20 cellular contexts compared by ENCODE assay signal in genomic region chrX:12139934-12140611, GRCh38. TPM values are rescaled to one million over a fixed set of nuclear protein-coding genes. Genes with fewer than 3 reads are reported as not detected.
DNase-seq lines count a peak whose midpoint lies in the region; ATAC-seq and TF ChIP-seq lines count a peak whose summit lies in the region.
"Had no signal": no experiment of that assay in that cellular context is flagged by ENCODE, and none has a peak within 500 bp of the region (broad histone marks: within the 10 kb centered on the region; RNA-seq: fewer than 3 reads in every experiment).

No MANE protein-coding gene starts in this region.

- peak; percentile 15; the same call in 1 of the 2 replicates for ATAC-seq in PC-3
- ATAC-seq in HG02571 (IDR thresholded peaks at IDR 0.05; ENCODE audit: unreplicated experiment) = no peak
- ATAC-seq: heart left ventricle; HepG2; stimulated activated naive B cell treated with anti-CD40 and anti-IgM and Interleukin-4, amounts not matched to agents 10 μg/mL and 1 μg/mL and 100 μg/mL, for 72 hours had no signal

- no peak overlapping the region for H2AFZ ChIP-seq in PC-3 (ENCODE audit: low read length)
- no peak overlapping the region for H2AFZ ChIP-seq in fibroblast of lung (ENCODE audit: low read length)

- H3K4me3 ChIP-seq in breast epithelium (no peak overlapping the region), PC-3 (ENCODE audit: low read length) (no peak overlapping the region), fibroblast of lung (replicated peaks in 1 of 4; ENCODE audit: control extremely low read depth in 1 of 4, insufficient read depth in 1 of 4, low read depth in 3 of 4, low read length in 4 of 4) (peak overlapping the region in 1 of 4 experiments; percentile 17)
- H3K4me3 ChIP-seq: esophagus muscularis mucosa, heart left ventricle, lung, transverse colon had no signal

- H3K9me3 Mint-ChIP-seq in MCF 10A (ENCODE audit: unreplicated experiment) = no peaks in the 10 kb centered on the region
- H3K9me3 Mint-ChIP-seq: stimulated activated naive B cell treated with anti-CD40 and anti-IgM and Interleukin-4, amounts not matched to agents 10 μg/mL and 1 μg/mL and 100 μg/mL, for 72 hours had no signal

- TF ChIP-seq CTCF in MCF 10A (IDR thresholded peaks at IDR 0.05; ENCODE audit: unreplicated experiment) = no peak
- no peak for TF ChIP-seq CTCF in breast epithelium (IDR thresholded peaks at IDR 0.05)
- no peak for TF ChIP-seq CTCF in PC-3 (conservative IDR thresholded peaks at IDR 0.05; ENCODE audit: low read depth, low read length)
- no peak for TF ChIP-seq CTCF in fibroblast of lung (conservative IDR thresholded peaks at IDR 0.05 in 1 of 2, IDR thresholded peaks at IDR 0.05 in 1 of 2; ENCODE audit: low read depth in 1 of 2, low read length in 2 of 2)

- H3K27me3 ChIP-seq in breast epithelium = peaks cover 0 to 44% of the 10 kb centered on the region in 2 donors
- H3K27me3 ChIP-seq in PC-3 (ENCODE audit: low read length) = no peaks in the 10 kb centered on the region
- no peaks in the 10 kb centered on the region for H3K27me3 ChIP-seq in fibroblast of lung (ENCODE audit: control insufficient read depth, insufficient read depth, low read length)
- H3K27me3 ChIP-seq: transverse colon had no signal

- BruUV-seq in MCF 10A (replicated peaks; lab: Mats Ljungman, UMichigan) (no TSS peak), PC-3 (replicated peaks; lab: Mats Ljungman, UMichigan) (no TSS peak)

- no peak overlapping the region for H3K4me3 Mint-ChIP-seq in MCF 10A (ENCODE audit: unreplicated experiment)
- H3K4me3 Mint-ChIP-seq: stimulated activated naive B cell treated with anti-CD40 and anti-IgM and Interleukin-4, amounts not matched to agents 10 μg/mL and 1 μg/mL and 100 μg/mL, for 72 hours had no signal

- H3K4me2 ChIP-seq in PC-3 (ENCODE audit: low read length) (no peak overlapping the region), fibroblast of lung (ENCODE audit: extremely low read depth, insufficient read depth, low read length) (peak overlapping the region; percentile 66)

- no peaks in the 10 kb centered on the region for H3F3A ChIP-seq in PC-3 (ENCODE audit: low read length, unreplicated experiment)

- H3K27me3 Mint-ChIP-seq in MCF 10A (ENCODE audit: insufficient read depth, unreplicated experiment) = peaks cover 42% of the 10 kb centered on the region

- peak; percentile 6 for DNase-seq in MCF 10A (ENCODE audit: unreplicated experiment)
- no peak for DNase-seq in breast epithelium (ENCODE audit: low spot score in 2 of 2)
- DNase-seq in PC-3 = peak; percentile 16
- no peak for DNase-seq in fibroblast of lung (ENCODE audit: low read depth in 2 of 2)
- no peak for DNase-seq in activated T-cell treated with anti-CD3 and anti-CD28 coated beads, Interleukin-2, amount 50 U/mL, for 1 hour
- DNase-seq in cardiac septum (ENCODE audit: low spot score) = no peak
- no peak for DNase-seq in NCI-H1694 (lab: John Stamatoyannopoulos, UW)
- DNase-seq: activated CD4-positive, alpha-beta T cell treated with anti-CD3 and anti-CD28 coated beads, Interleukin-2, amount 50 U/mL, for 1 hour; activated naive CD4-positive, alpha-beta T cell treated with Interleukin-2 at 50 U/mL for 16 hours; heart left ventricle; naive B cell; NCI-H526 treated with DMSO at 0.1 percent for 48 hours; posterior cingulate gyrus; stimulated activated naive B cell treated with anti-CD40 and anti-IgM and Interleukin-4, amounts not matched to agents 10 μg/mL and 1 μg/mL and 100 μg/mL, for 72 hours; transverse colon had no signal

- no peaks in the 10 kb centered on the region for H3K9me3 ChIP-seq in breast epithelium
- H3K9me3 ChIP-seq in PC-3 (ENCODE audit: low read length) = no peaks in the 10 kb centered on the region
- H3K9me3 ChIP-seq in fibroblast of lung (ENCODE audit: control insufficient read depth, insufficient read depth, low read depth, low read length) = no peaks in the 10 kb centered on the region
- H3K9me3 ChIP-seq: esophagus muscularis mucosa, heart left ventricle, transverse colon had no signal

- no peaks in the 10 kb centered on the region for H3K4me1 ChIP-seq in breast epithelium
- peaks cover 8% of the 10 kb centered on the region for H3K4me1 ChIP-seq in PC-3 (ENCODE audit: insufficient read depth, low read length)
- H3K4me1 ChIP-seq in fibroblast of lung (ENCODE audit: control insufficient read depth, extremely low read depth, insufficient read depth, low read length) = no peaks in the 10 kb centered on the region
- H3K4me1 ChIP-seq: transverse colon had no signal

- H3K36me3 ChIP-seq in breast epithelium (no peaks in the 10 kb centered on the region), PC-3 (ENCODE audit: low read depth, low read length) (no peaks in the 10 kb centered on the region), fibroblast of lung (ENCODE audit: control insufficient read depth, insufficient read depth, low read length) (no peaks in the 10 kb centered on the region)
- H3K36me3 ChIP-seq: esophagus muscularis mucosa, heart left ventricle, transverse colon had no signal

- H3K9ac ChIP-seq in PC-3 (ENCODE audit: low read length) (no peak overlapping the region), fibroblast of lung (ENCODE audit: insufficient read depth, low read length) (no peak overlapping the region)

- H3K27ac Mint-ChIP-seq in MCF 10A (ENCODE audit: low read depth, unreplicated experiment) = no peak overlapping the region
- H3K27ac Mint-ChIP-seq: stimulated activated naive B cell treated with anti-CD40 and anti-IgM and Interleukin-4, amounts not matched to agents 10 μg/mL and 1 μg/mL and 100 μg/mL, for 72 hours had no signal

- H3K79me2 ChIP-seq in PC-3 (ENCODE audit: low read length) (no peaks in the 10 kb centered on the region), fibroblast of lung (ENCODE audit: control insufficient read depth, insufficient read depth, low read length) (peaks cover 2% of the 10 kb centered on the region)

- no peak overlapping the region for H3K27ac ChIP-seq in breast epithelium
- no peak overlapping the region for H3K27ac ChIP-seq in PC-3 (ENCODE audit: low read length)
- no peak overlapping the region for H3K27ac ChIP-seq in fibroblast of lung (ENCODE audit: insufficient read depth, low read length)
- H3K27ac ChIP-seq: esophagus muscularis mucosa had no signal

- CTCF ChIA-PET in MCF 10A (lab: Yijun Ruan, JAX) (interaction anchor here (0.6 kb wide), 1 partner anchor 116 kb away, joined by 3 read pairs; no protein-coding TSS in a partner anchor), PC-3 (lab: Charles Lee) (no interaction called here)

- POLR2A ChIA-PET in MCF 10A (lab: Yijun Ruan, JAX) = no interaction called here
- POLR2A ChIA-PET in PC-3 (lab: Charles Lee; ENCODE audit: unreplicated experiment) = no interaction called here

- intact Hi-C loops in MCF 10A (cut with micrococcal nuclease) (no loop called here), breast epithelium (cut with DNase I; ENCODE audit: low total_unique reads) (no loop called here), PC-3 (cut with micrococcal nuclease) (loop anchor here (1.0 kb wide), 1 partner anchor 71 kb away; no protein-coding TSS in a partner anchor), cardiac septum (cut with DNase I) (no loop called here)

- no peak for TF ChIP-seq POLR2A in breast epithelium (IDR thresholded peaks at IDR 0.05)

- peaks cover 5% of the 10 kb centered on the region for H3K4me1 Mint-ChIP-seq in MCF 10A (ENCODE audit: insufficient read depth, unreplicated experiment)

- H3K9me2 ChIP-seq in PC-3 (replicated peaks; ENCODE audit: low read length) = no peaks in the 10 kb centered on the region

- no peaks in the 10 kb centered on the region for H4K20me1 ChIP-seq in PC-3 (ENCODE audit: low read length)
- no peaks in the 10 kb centered on the region for H4K20me1 ChIP-seq in fibroblast of lung (ENCODE audit: control insufficient read depth, extremely low read depth, insufficient read depth, low read length)

- no peaks in the 10 kb centered on the region for H3K36me3 Mint-ChIP-seq in MCF 10A (ENCODE audit: insufficient read depth, unreplicated experiment)
- H3K36me3 Mint-ChIP-seq: naive B cell; stimulated activated naive B cell treated with anti-CD40 and anti-IgM and Interleukin-4, amounts not matched to agents 10 μg/mL and 1 μg/mL and 100 μg/mL, for 72 hours had no signal

RNA-seq across cellular contexts. Expression of gene FRMPD4, which starts 1.8 kb away (rescaled TPM):
- total RNA-seq in MCF 10A (2022) (not detected in 2 replicates), breast epithelium (under 1 TPM; under 0.01 TPM), PC-3 (2014; rRNA removed) (0.15 and 0.23 TPM in 2 replicates), fibroblast of lung (0.50 and 0.77 TPM in 2 replicates), cardiac septum (2.0 TPM)
- 1.5 TPM in 2 replicates for polyA plus RNA-seq in fibroblast of lung
- 1.4 and 1.8 TPM in 2 replicates for polyA plus RNA-seq in fibroblast of lung (2012)
- polyA minus RNA-seq in fibroblast of lung (ENCODE audit: low replicate concordance) = 1.8 and 3.8 TPM in 2 replicates
- total RNA-seq: dermis microvascular lymphatic vessel endothelial cell, HepG2 had no signal
- polyA plus RNA-seq: HepG2 had no signal

Comparison
In these comparisons a context has a peak if more than half of its experiments do, and no peak if none do; other contexts are left out.
1. DNase-seq: peak in MCF 10A (single experiment) and PC-3 (single experiment); none in breast epithelium (0 of 2), fibroblast of lung (0 of 2), activated T-cell treated with anti-CD3 and anti-CD28 coated beads, Interleukin-2, amount 50 U/mL, for 1 hour (single experiment), cardiac septum (single experiment) and NCI-H1694 (single experiment).